Comparison of ENCODE assay signal across 25 cellular contexts in the genomic region with DNA sequence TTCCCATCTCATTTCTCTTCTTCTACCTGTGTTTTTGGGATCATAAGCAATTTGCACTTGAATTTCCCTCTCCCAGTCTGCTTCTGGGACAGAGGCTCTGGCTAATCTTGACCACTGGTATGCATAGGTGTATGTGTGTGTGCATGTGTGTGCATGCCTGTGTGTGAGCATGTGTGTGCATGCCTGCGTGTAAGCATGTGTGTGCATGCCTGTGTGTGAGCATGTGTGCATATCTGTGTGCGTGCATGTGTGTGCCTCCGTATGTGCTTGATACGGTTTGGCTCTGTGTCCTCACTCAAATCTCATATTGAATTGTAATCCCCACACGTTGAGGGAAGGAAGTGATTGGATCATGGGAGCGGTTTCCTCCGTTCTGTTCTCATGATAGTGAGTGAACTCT.
DNase-seq lines count a peak whose midpoint lies in the region; ATAC-seq, FAIRE-seq and TF ChIP-seq lines count a peak whose summit lies in the region.
"Had no signal": no experiment of that assay in that cellular context is flagged by ENCODE, and none has a peak within 500 bp of the region (broad histone marks: within the 10 kb centered on the region; RNA-seq: fewer than 3 reads in every experiment).

No MANE protein-coding gene starts in this region.

- H4K20me1 ChIP-seq in astrocyte (ENCODE audit: insufficient read depth, low read length): no peaks in the 10 kb centered on the region
- H4K20me1 ChIP-seq: BLaER1 treated with 17β-estradiol and CSF1 and Interleukin-3, amounts not matched to agents 10 nM and 100 nM had no signal

- H3K4me1 ChIP-seq in astrocyte (ENCODE audit: insufficient read depth, low read length): no peaks in the 10 kb centered on the region
- H3K4me1 ChIP-seq: A549; BE2C; BLaER1 treated with 17β-estradiol and CSF1 and Interleukin-3, amounts not matched to agents 10 nM and 100 nM had no signal

- no peaks in the 10 kb centered on the region for H3K27me3 ChIP-seq in astrocyte (ENCODE audit: insufficient read depth, low read length)
- H3K27me3 ChIP-seq: BE2C; BLaER1 treated with 17β-estradiol and CSF1 and Interleukin-3, amounts not matched to agents 10 nM and 100 nM had no signal

- ATAC-seq in HG03097 (IDR thresholded peaks at IDR 0.05; ENCODE audit: low FRiP score, unreplicated experiment) (no peak), GM19328 (IDR thresholded peaks at IDR 0.05; ENCODE audit: unreplicated experiment) (no peak)

- H3K4me3 ChIP-seq in astrocyte (ENCODE audit: insufficient read depth, low read depth, low read length): no peak overlapping the region
- H3K4me3 ChIP-seq: A549; BLaER1 treated with 17β-estradiol and CSF1 and Interleukin-3, amounts not matched to agents 10 nM and 100 nM had no signal

- no peak overlapping the region for H3K27ac Mint-ChIP-seq in astrocyte (ENCODE audit: unreplicated experiment)
- peak overlapping the region; percentile 56 for H3K27ac Mint-ChIP-seq in glutamatergic neuron (ENCODE audit: unreplicated experiment)
- H3K27ac Mint-ChIP-seq: CD14-positive monocyte; CD4-positive, alpha-beta T cell; CD8-positive, alpha-beta memory T cell had no signal

- H3K79me2 ChIP-seq in astrocyte (ENCODE audit: insufficient read depth, low read length): no peaks in the 10 kb centered on the region

- DNase-seq in HTR-8/SVneo (ENCODE audit: insufficient read length, low spot score): no peak
- no peak for DNase-seq in astrocyte (ENCODE audit: low read depth)
- DNase-seq in glutamatergic neuron: no peak
- no peak for DNase-seq in activated CD4-positive, alpha-beta T cell treated with anti-CD3 and anti-CD28 coated beads for 48 hours
- DNase-seq: 8988T; ACHN; AML-193; BE2C; CD4-positive, alpha-beta T cell; CD8-positive, alpha-beta memory T cell; DMS 273 treated with DMSO at 0.1 percent for 48 hours; DMS79; EL; GDM1; GOT3; H7; HCEC 1CT had no signal

- H3K27me3 Mint-ChIP-seq in astrocyte (ENCODE audit: low read depth, unreplicated experiment) (peaks cover 8% of the 10 kb centered on the region), glutamatergic neuron (ENCODE audit: unreplicated experiment) (peaks cover 2% of the 10 kb centered on the region)
- H3K27me3 Mint-ChIP-seq: CD4-positive, alpha-beta T cell had no signal

- no peaks in the 10 kb centered on the region for H3K36me3 ChIP-seq in astrocyte (ENCODE audit: insufficient read depth, low read length)
- H3K36me3 ChIP-seq: BE2C; BLaER1 treated with 17β-estradiol and CSF1 and Interleukin-3, amounts not matched to agents 10 nM and 100 nM had no signal

- no peak overlapping the region for H3K27ac ChIP-seq in astrocyte (ENCODE audit: low read depth, low read length)
- H3K27ac ChIP-seq: A549; BLaER1 treated with 17β-estradiol and CSF1 and Interleukin-3, amounts not matched to agents 10 nM and 100 nM had no signal

- H3K9me3 ChIP-seq in astrocyte (ENCODE audit: insufficient read depth, low read depth, low read length): no peaks in the 10 kb centered on the region
- H3K9me3 ChIP-seq: A549, BE2C had no signal

- peak overlapping the region; percentile 41 for H2AFZ ChIP-seq in astrocyte (ENCODE audit: low read depth, low read length)

- FAIRE-seq in HTR-8/SVneo (lab: Jason Lieb, UNC) (peak; percentile 31), astrocyte (lab: Jason Lieb, UNC) (no peak)
- FAIRE-seq: A549, D721Med, GM12891, GM18507 had no signal

- H3K4me2 ChIP-seq in astrocyte (ENCODE audit: low read length): no peak overlapping the region
- H3K4me2 ChIP-seq: A549; BLaER1 treated with 17β-estradiol and CSF1 and Interleukin-3, amounts not matched to agents 10 nM and 100 nM had no signal

- H3K36me3 Mint-ChIP-seq in astrocyte (ENCODE audit: low read depth, unreplicated experiment): no peaks in the 10 kb centered on the region
- peaks cover 7% of the 10 kb centered on the region for H3K36me3 Mint-ChIP-seq in glutamatergic neuron (ENCODE audit: unreplicated experiment)
- H3K36me3 Mint-ChIP-seq: CD14-positive monocyte; CD8-positive, alpha-beta memory T cell had no signal

- TF ChIP-seq CTCF in astrocyte (IDR thresholded peaks at IDR 0.05; ENCODE audit: insufficient read depth, low read depth, low read length): no peak
- TF ChIP-seq CTCF in glutamatergic neuron (IDR thresholded peaks at IDR 0.05; ENCODE audit: partially characterized antibody, unreplicated experiment): no peak

- H3K9me3 Mint-ChIP-seq in astrocyte (ENCODE audit: unreplicated experiment) (peaks cover 2% of the 10 kb centered on the region), glutamatergic neuron (ENCODE audit: unreplicated experiment) (peaks cover 16% of the 10 kb centered on the region)
- H3K9me3 Mint-ChIP-seq: CD4-positive, alpha-beta T cell; CD8-positive, alpha-beta memory T cell had no signal

- no peak overlapping the region for H3K4me3 Mint-ChIP-seq in astrocyte (ENCODE audit: unreplicated experiment)
- H3K4me3 Mint-ChIP-seq in glutamatergic neuron (ENCODE audit: unreplicated experiment): no peak overlapping the region
- H3K4me3 Mint-ChIP-seq: CD14-positive monocyte; CD4-positive, alpha-beta T cell; CD8-positive, alpha-beta memory T cell had no signal

- no peak overlapping the region for H3K9ac ChIP-seq in astrocyte (ENCODE audit: low read length)
- H3K9ac ChIP-seq: BLaER1 treated with 17β-estradiol and CSF1 and Interleukin-3, amounts not matched to agents 10 nM and 100 nM had no signal

- H3K4me1 Mint-ChIP-seq in astrocyte (ENCODE audit: low read depth, unreplicated experiment): no peaks in the 10 kb centered on the region
- H3K4me1 Mint-ChIP-seq in glutamatergic neuron (ENCODE audit: low read depth, unreplicated experiment): peaks cover 16% of the 10 kb centered on the region
- H3K4me1 Mint-ChIP-seq: CD14-positive monocyte; CD8-positive, alpha-beta memory T cell had no signal
